17 cellular contexts compared by ENCODE assay signal in genomic region chr1:182674346-182675246, GRCh38. TPM values are rescaled to one million over a fixed set of nuclear protein-coding genes. Genes with fewer than 3 reads are reported as not detected.
DNase-seq lines count a peak whose midpoint lies in the region; ATAC-seq and TF ChIP-seq lines count a peak whose summit lies in the region.
"Had no signal": no experiment of that assay in that cellular context is flagged by ENCODE, and none has a peak within 500 bp of the region (broad histone marks: within the 10 kb centered on the region; RNA-seq: fewer than 3 reads in every experiment).

No MANE protein-coding gene starts in this region.

- intact Hi-C loops in heart left ventricle (cut with DNase I) = loop anchor here in 3 of 10 donors (5.0 to 10.0 kb wide), 4 partner anchors 52 to 108 kb away; partner anchors contain the start of gene RGS16 (in 2 of the 3)

- ATAC-seq in heart left ventricle = peak; percentile 43 to 62 (median 56)

- 42 to 52% (median 47%) methylated on average over 8 of the region's 8 CpGs for WGBS in heart left ventricle, 4 donors

- no peaks in the 10 kb centered on the region for H3K79me2 ChIP-seq in neural progenitor cell (ENCODE audit: low read depth)

- TF ChIP-seq CTCF in heart left ventricle (IDR thresholded peaks at IDR 0.05) = no peak
- TF ChIP-seq CTCF in neural progenitor cell (IDR thresholded peaks at IDR 0.05) = no peak

- no peaks in the 10 kb centered on the region for H3K36me3 ChIP-seq in adipocyte (ENCODE audit: control insufficient read depth, insufficient read depth, low read length, severe bottlenecking)
- H3K36me3 ChIP-seq in heart left ventricle = no peaks in the 10 kb centered on the region
- no peaks in the 10 kb centered on the region for H3K36me3 ChIP-seq in neural progenitor cell
- H3K36me3 ChIP-seq: adrenal gland, BLaER1 had no signal

- peak overlapping the region; percentile 14 for H3K27ac Mint-ChIP-seq in neural progenitor cell

- DNase-seq in EH (ENCODE audit: low read depth) (peak; percentile 18), adipocyte (ENCODE audit: low read depth) (peak; percentile 49), heart left ventricle (no peak), neural progenitor cell (ENCODE audit: low spot score) (no peak), Kasumi-1 (lab: John Stamatoyannopoulos, UW) (no peak), NCI-H524 (lab: John Stamatoyannopoulos, UW) (no peak), NCI-H1694 (lab: John Stamatoyannopoulos, UW) (no peak), Ammon's horn (ENCODE audit: low spot score) (no peak)
- DNase-seq: activated T-cell treated with anti-CD3 and anti-CD28 coated beads for 4 hours; adrenal gland; effector memory CD4-positive, alpha-beta T cell; GF-D8; NCI-H187 treated with DMSO at 0.1 percent for 48 hours; stimulated activated CD4-positive, alpha-beta T cell treated with anti-CD3 and anti-CD28 coated beads, Interleukin-4, amount 100 ng/mL, for 1 hour; stimulated activated naive CD4-positive, alpha-beta T cell treated with Interleukin-2 at 50 U/mL for 16 hours had no signal

- H3F3A ChIP-seq in neural progenitor cell (ENCODE audit: low read depth) = no peaks in the 10 kb centered on the region

- H3K9me3 ChIP-seq in adipocyte (ENCODE audit: control insufficient read depth, low read length) = no peaks in the 10 kb centered on the region
- H3K9me3 ChIP-seq in heart left ventricle = no peaks in the 10 kb centered on the region
- H3K9me3 ChIP-seq in neural progenitor cell (ENCODE audit: low read depth) = no peaks in the 10 kb centered on the region
- H3K9me3 ChIP-seq: adrenal gland, BLaER1 had no signal

- H2AFZ ChIP-seq in neural progenitor cell (replicated peaks) = no peak overlapping the region

- H3K9me3 Mint-ChIP-seq in neural progenitor cell = no peaks in the 10 kb centered on the region

- H3K36me3 Mint-ChIP-seq in neural progenitor cell = no peaks in the 10 kb centered on the region

- peaks cover 2% of the 10 kb centered on the region for H3K27me3 Mint-ChIP-seq in neural progenitor cell (ENCODE audit: insufficient read depth, low read depth)

- H3K4me1 ChIP-seq in adipocyte (ENCODE audit: control insufficient read depth, insufficient read depth, low read length) = peaks cover 11% of the 10 kb centered on the region
- H3K4me1 ChIP-seq in heart left ventricle = peaks cover 3 to 41% (median 25%) of the 10 kb centered on the region in 12 donors
- H3K4me1 ChIP-seq in neural progenitor cell = peaks cover 39% of the 10 kb centered on the region
- H3K4me1 ChIP-seq: adrenal gland had no signal

- H3K4me3 ChIP-seq in adipocyte (ENCODE audit: low read length) (no peak overlapping the region), heart left ventricle (no peak overlapping the region), neural progenitor cell (no peak overlapping the region)
- H3K4me3 ChIP-seq: adrenal gland, BLaER1 had no signal

- no peak overlapping the region for H3K4me2 ChIP-seq in neural progenitor cell
- H3K4me2 ChIP-seq: BLaER1 had no signal

- TF ChIP-seq POLR2A in heart left ventricle (IDR thresholded peaks at IDR 0.05) = no peak

- peaks cover 22% of the 10 kb centered on the region for H3K27me3 ChIP-seq in adipocyte (replicated peaks; ENCODE audit: control insufficient read depth, insufficient read depth, low read length)
- H3K27me3 ChIP-seq in heart left ventricle = peaks cover 0 to 3% (median 0%) of the 10 kb centered on the region in 9 donors
- no peaks in the 10 kb centered on the region for H3K27me3 ChIP-seq in neural progenitor cell
- H3K27me3 ChIP-seq: adrenal gland, BLaER1 had no signal

- H3K4me3 Mint-ChIP-seq in neural progenitor cell = no peak overlapping the region

- H3K9ac ChIP-seq in adipocyte (ENCODE audit: low read length) (no peak overlapping the region), neural progenitor cell (no peak overlapping the region)
- H3K9ac ChIP-seq: BLaER1 had no signal

- no peaks in the 10 kb centered on the region for H4K20me1 ChIP-seq in neural progenitor cell (ENCODE audit: low read depth)
- H4K20me1 ChIP-seq: BLaER1 had no signal

- peaks cover 66% of the 10 kb centered on the region for H3K4me1 Mint-ChIP-seq in neural progenitor cell

- H3K27ac ChIP-seq in heart left ventricle (peak overlapping the region in 7 of 12 donors; percentile 15 to 53 (median 33)), neural progenitor cell (no peak overlapping the region)
- H3K27ac ChIP-seq: BLaER1 had no signal

RNA-seq across cellular contexts. Expression of gene RGS8, which starts 9.8 kb away (rescaled TPM):
- total RNA-seq in heart left ventricle (under 1 TPM in 3 of 9 donors, not detected in 6; 0.05 to 0.23 (median 0.11) TPM), neural progenitor cell (ENCODE audit: low replicate concordance) (0.87 and 0.99 TPM in 2 replicates)
- polyA plus RNA-seq in heart left ventricle = not detected
- total RNA-seq: mononuclear cell had no signal

Comparison
In these comparisons a context has a peak if more than half of its experiments do, and no peak if none do; other contexts are left out.
1. DNase-seq: peak in EH (single experiment) and adipocyte (single experiment); none in heart left ventricle (0 of 5), neural progenitor cell (single experiment), Kasumi-1 (0 of 2), NCI-H524 (0 of 2), NCI-H1694 (single experiment) and Ammon's horn (single experiment).